In genomic region chr5:109743770-109744212, GRCh38 we compare ENCODE assay signal across 9 cellular contexts. TPM values are rescaled to one million over a fixed set of nuclear protein-coding genes. Genes with fewer than 3 reads are reported as not detected.
A peak's percentile ranks its signal among the peaks of the same experiment; 100 is the strongest.
DNase-seq lines count a peak whose midpoint lies in the region; TF ChIP-seq lines count a peak whose summit lies in the region.
"Had no signal": no experiment of that assay in that cellular context is flagged by ENCODE, and none has a peak within 500 bp of the region (broad histone marks: within the 10 kb centered on the region; RNA-seq: fewer than 3 reads in every experiment).

No MANE protein-coding gene starts in this region.

- no peak for TF ChIP-seq CTCF in fibroblast of villous mesenchyme (IDR thresholded peaks at IDR 0.05; ENCODE audit: insufficient read depth, low read depth, low read length)

- peaks cover 38% of the 10 kb centered on the region for H3F3A ChIP-seq in GM23248 (ENCODE audit: insufficient read depth)

- H3K36me3 ChIP-seq in GM23248 (ENCODE audit: low read depth): no peaks in the 10 kb centered on the region

- no peaks in the 10 kb centered on the region for H3K9me3 ChIP-seq in GM23248 (ENCODE audit: low read depth)

- H3K27me3 ChIP-seq in GM23248 (replicated peaks; ENCODE audit: insufficient read depth): no peaks in the 10 kb centered on the region

- in situ Hi-C loops in GM23248 (cut with MboI): no loop called here

- DNase-seq in GM23248: peak; percentile 97
- DNase-seq in SW 1271 (lab: John Stamatoyannopoulos, UW): peak; percentile 95 to 97
- peak; percentile 93 for DNase-seq in fibroblast of villous mesenchyme (ENCODE audit: low read depth)
- peak; percentile 51 for DNase-seq in pons (ENCODE audit: low spot score)
- DNase-seq in NCI-H524 treated with DMSO at 0.1 percent for 48 hours (lab: John Stamatoyannopoulos, UW): no peak
- DNase-seq in SHP77 treated with DMSO at 0.1 percent for 48 hours (lab: John Stamatoyannopoulos, UW): no peak
- no peak for DNase-seq in NCI-H2107 (lab: John Stamatoyannopoulos, UW)
- no peak for DNase-seq in mucosa of gallbladder (ENCODE audit: low spot score)
- DNase-seq: activated CD4-positive, alpha-beta memory T cell treated with anti-CD3 and anti-CD28 coated beads for 36 hours had no signal

- peaks cover 68% of the 10 kb centered on the region for H3K79me2 ChIP-seq in GM23248 (ENCODE audit: insufficient read depth)

- 0 out of 2 replicates have a peak overlapping the region, but pooled peaks have one; percentile 16 for H3K9ac ChIP-seq in GM23248

- H3K27ac ChIP-seq in GM23248: peak overlapping the region; percentile 70

- H3K9me2 ChIP-seq in GM23248 (ENCODE audit: insufficient read depth): no peaks in the 10 kb centered on the region

- H3K4me3 ChIP-seq in GM23248 (no peak overlapping the region), fibroblast of villous mesenchyme (ENCODE audit: low read depth, low read length) (no peak overlapping the region)

- H3K4me2 ChIP-seq in GM23248 (ENCODE audit: unreplicated experiment): peak overlapping the region; percentile 78

- WGBS in GM23248 (ENCODE audit: low coverage in 1 of 2, low lambda C conversion rate in 2 of 2, missing lambda C conversion rate in 2 of 2), 2 experiments: 3% methylated on average over 3 of the region's 3 CpGs

- H2AFZ ChIP-seq in GM23248: peak overlapping the region; percentile 8

- peaks cover 59% of the 10 kb centered on the region for H3K4me1 ChIP-seq in GM23248 (ENCODE audit: insufficient read depth)

- no peaks in the 10 kb centered on the region for H4K20me1 ChIP-seq in GM23248 (ENCODE audit: insufficient read depth)

RNA-seq across cellular contexts. Expression of gene MAN2A1, which starts 54.1 kb away (rescaled TPM):
- 54.6 and 59.3 TPM in 2 replicates for total RNA-seq in GM23248 (2014; rRNA removed; shearing (Covaris generic))
- polyA plus RNA-seq in GM23248 (2016; fragmentation: Nextera tagmentation; extraction: Ambion mirVana): 18.1 and 20.8 TPM in 2 replicates
- total RNA-seq in fibroblast of villous mesenchyme: 178 TPM in 2 replicates
- total RNA-seq in mucosa of gallbladder: 105 TPM

Comparison
In these comparisons a context has a peak if more than half of its experiments do, and no peak if none do; other contexts are left out.
1. DNase-seq: peak in GM23248 (single experiment), SW 1271 (2 of 2), fibroblast of villous mesenchyme (single experiment) and pons (single experiment); none in NCI-H524 treated with DMSO at 0.1 percent for 48 hours (single experiment), SHP77 treated with DMSO at 0.1 percent for 48 hours (single experiment), NCI-H2107 (single experiment) and mucosa of gallbladder (single experiment).